Comparison of ENCODE assay signal across 9 cellular contexts in the genomic region with DNA sequence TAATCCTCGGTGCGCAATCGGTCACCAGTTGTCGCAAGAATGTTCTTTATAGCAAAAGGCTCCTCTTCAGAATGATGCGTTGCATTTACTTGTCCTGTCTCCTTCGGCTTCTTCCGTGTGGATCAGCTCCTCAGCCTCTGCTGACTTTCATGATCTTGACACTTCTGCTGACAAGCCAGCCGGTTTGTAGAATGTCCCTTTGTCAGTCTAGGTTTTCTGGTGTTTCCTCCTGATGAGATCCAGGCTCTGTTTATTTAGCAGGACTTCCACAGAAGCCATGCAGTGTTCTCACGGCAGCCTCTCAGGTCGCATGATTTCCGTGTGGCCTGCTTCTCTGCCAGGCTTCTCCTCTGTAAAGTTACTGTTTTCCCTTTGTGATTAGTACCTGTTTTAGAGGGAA.
A peak's percentile ranks its signal among the peaks of the same experiment; 100 is the strongest.
DNase-seq lines count a peak whose midpoint lies in the region; ATAC-seq and TF ChIP-seq lines count a peak whose summit lies in the region.
"Had no signal": no experiment of that assay in that cellular context is flagged by ENCODE, and none has a peak within 500 bp of the region (broad histone marks: within the 10 kb centered on the region; RNA-seq: fewer than 3 reads in every experiment).

No MANE protein-coding gene starts in this region.

- TF ChIP-seq CTCF in astrocyte of the cerebellum (IDR thresholded peaks at IDR 0.05; ENCODE audit: low read depth, low read length, missing control alignments), result no peak

- in situ Hi-C loops in astrocyte of the cerebellum (cut with HindIII; ENCODE audit: low sequenced_read_pairs), result loop anchor here (5.0 kb wide), 1 partner anchor 80 kb away; no protein-coding TSS in a partner anchor

- H3K4me1 ChIP-seq in ACC112 (ENCODE audit: control insufficient read depth, insufficient read depth, low read length, unreplicated experiment), result peaks cover 15% of the 10 kb centered on the region
- H3K4me1 ChIP-seq in mucosa of stomach (ENCODE audit: control insufficient read depth, insufficient read depth, low read length), result peaks cover 9% of the 10 kb centered on the region

- no peaks in the 10 kb centered on the region for H3K79me2 ChIP-seq in ACC112 (ENCODE audit: control insufficient read depth, insufficient read depth, low read length, unreplicated experiment)

- DNase-seq in HT-29 (ENCODE audit: low spot score), result peak; percentile 27
- DNase-seq in astrocyte of the cerebellum (ENCODE audit: low read depth), result no peak
- DNase-seq in COLO829 (ENCODE audit: low spot score), result no peak
- DNase-seq in NK-92 treated with Interleukin-12 subunit alpha and Interleukin-12 subunit beta, amount 100 ng/mL, for 24 hours (lab: John Stamatoyannopoulos, UW), result no peak
- DNase-seq in CD1c-positive myeloid dendritic cell (ENCODE audit: extremely low spot score), result no peak
- DNase-seq: NCI-H524 treated with DMSO at 0.1 percent for 48 hours had no signal

- peak overlapping the region; percentile 78; the same call in 1 of the 2 replicates for H3K27ac ChIP-seq in ACC112 (ENCODE audit: low read depth, low read length)

- H3K36me3 ChIP-seq in ACC112 (ENCODE audit: insufficient read depth, low read length) (no peaks in the 10 kb centered on the region), mucosa of stomach (ENCODE audit: control insufficient read depth, insufficient read depth, low read length) (no peaks in the 10 kb centered on the region)

- H3K9ac ChIP-seq in mucosa of stomach (ENCODE audit: low read length), result peak overlapping the region; percentile 84

- peak overlapping the region; percentile 84 for H3K4me3 ChIP-seq in ACC112 (ENCODE audit: low read depth, low read length)
- H3K4me3 ChIP-seq in astrocyte of the cerebellum (ENCODE audit: low read depth, low read length), result peak overlapping the region; percentile 67
- H3K4me3 ChIP-seq in mucosa of stomach (ENCODE audit: low read length), result no peak overlapping the region

- no peaks in the 10 kb centered on the region for H3K9me3 ChIP-seq in mucosa of stomach (ENCODE audit: control insufficient read depth, low read length)

- peak overlapping the region; percentile 47 for H2AFZ ChIP-seq in ACC112 (ENCODE audit: low read length, unreplicated experiment)

- ATAC-seq in GM21529 (IDR thresholded peaks at IDR 0.05; ENCODE audit: unreplicated experiment), result no peak

- no peaks in the 10 kb centered on the region for H3K27me3 ChIP-seq in ACC112 (ENCODE audit: insufficient read depth, low read length)
- no peaks in the 10 kb centered on the region for H3K27me3 ChIP-seq in mucosa of stomach (ENCODE audit: control insufficient read depth, insufficient read depth, low read length)
